In genomic region chr11:47518212-47518959, GRCh38 we compare ENCODE assay signal across 12 cellular contexts. TPM values are rescaled to one million over a fixed set of nuclear protein-coding genes. Genes with fewer than 3 reads are reported as not detected.
DNase-seq lines count a peak whose midpoint lies in the region; ATAC-seq and TF ChIP-seq lines count a peak whose summit lies in the region.
"Had no signal": no experiment of that assay in that cellular context is flagged by ENCODE, and none has a peak within 500 bp of the region (broad histone marks: within the 10 kb centered on the region; RNA-seq: fewer than 3 reads in every experiment).

No MANE protein-coding gene starts in this region.

- no peak overlapping the region for H3K4me3 ChIP-seq in foreskin fibroblast (ENCODE audit: low read depth in 1 of 2, low read length in 2 of 2)
- H3K4me3 ChIP-seq: smooth muscle cell had no signal

- no peaks in the 10 kb centered on the region for H3K9me3 Mint-ChIP-seq in stimulated activated naive CD8-positive, alpha-beta T cell treated with anti-CD3 and anti-CD28 coated beads, Interleukin-15, Interleukin-2, amounts not matched to agents 100 ng/mL and 50 ng/mL, for 24 hours
- H3K9me3 Mint-ChIP-seq in activated CD4-positive, alpha-beta memory T cell treated with anti-CD3 and anti-CD28 coated beads for 36 hours: no peaks in the 10 kb centered on the region
- no peaks in the 10 kb centered on the region for H3K9me3 Mint-ChIP-seq in immature natural killer cell

- no peak overlapping the region for H3K4me3 Mint-ChIP-seq in stimulated activated naive CD8-positive, alpha-beta T cell treated with anti-CD3 and anti-CD28 coated beads, Interleukin-15, Interleukin-2, amounts not matched to agents 100 ng/mL and 50 ng/mL, for 24 hours
- no peak overlapping the region for H3K4me3 Mint-ChIP-seq in activated CD4-positive, alpha-beta memory T cell treated with anti-CD3 and anti-CD28 coated beads for 36 hours
- H3K4me3 Mint-ChIP-seq in immature natural killer cell: peak overlapping the region; percentile 10 to 39 (median 18)

- peaks cover 88% of the 10 kb centered on the region for H3K4me1 Mint-ChIP-seq in stimulated activated naive CD8-positive, alpha-beta T cell treated with anti-CD3 and anti-CD28 coated beads, Interleukin-15, Interleukin-2, amounts not matched to agents 100 ng/mL and 50 ng/mL, for 24 hours (ENCODE audit: low read depth)
- H3K4me1 Mint-ChIP-seq in activated CD4-positive, alpha-beta memory T cell treated with anti-CD3 and anti-CD28 coated beads for 36 hours (ENCODE audit: low read depth): peaks cover 74% of the 10 kb centered on the region
- H3K4me1 Mint-ChIP-seq in immature natural killer cell: peaks cover 78 to 87% of the 10 kb centered on the region in 2 donors

- peaks cover 30% of the 10 kb centered on the region for H3K36me3 Mint-ChIP-seq in stimulated activated naive CD8-positive, alpha-beta T cell treated with anti-CD3 and anti-CD28 coated beads, Interleukin-15, Interleukin-2, amounts not matched to agents 100 ng/mL and 50 ng/mL, for 24 hours (ENCODE audit: low read depth)
- peaks cover 5% of the 10 kb centered on the region for H3K36me3 Mint-ChIP-seq in activated CD4-positive, alpha-beta memory T cell treated with anti-CD3 and anti-CD28 coated beads for 36 hours
- H3K36me3 Mint-ChIP-seq in immature natural killer cell: no peaks in the 10 kb centered on the region

- intact Hi-C loops in activated CD4-positive, alpha-beta memory T cell treated with anti-CD3 and anti-CD28 coated beads for 36 hours (cut with micrococcal nuclease): loop anchor here (10.0 kb wide), 1 partner anchor 486 kb away; no protein-coding TSS in a partner anchor

- H3K27me3 Mint-ChIP-seq in stimulated activated naive CD8-positive, alpha-beta T cell treated with anti-CD3 and anti-CD28 coated beads, Interleukin-15, Interleukin-2, amounts not matched to agents 100 ng/mL and 50 ng/mL, for 24 hours: no peaks in the 10 kb centered on the region
- H3K27me3 Mint-ChIP-seq in activated CD4-positive, alpha-beta memory T cell treated with anti-CD3 and anti-CD28 coated beads for 36 hours: no peaks in the 10 kb centered on the region
- peaks cover 0 to 4% (median 0%) of the 10 kb centered on the region in 3 donors for H3K27me3 Mint-ChIP-seq in immature natural killer cell (ENCODE audit: low read depth in 3 of 3)

- ATAC-seq in stimulated activated naive CD8-positive, alpha-beta T cell treated with anti-CD3 and anti-CD28 coated beads, Interleukin-15, Interleukin-2, amounts not matched to agents 100 U/mL and 50 U/mL, for 24 hours: no peak
- ATAC-seq in GM21367 (IDR thresholded peaks at IDR 0.05; ENCODE audit: unreplicated experiment): no peak
- ATAC-seq: left colon had no signal

- TF ChIP-seq CTCF in foreskin fibroblast (IDR thresholded peaks at IDR 0.05; ENCODE audit: low read depth, low read length): no peak

- POLR2A ChIA-PET in activated CD4-positive, alpha-beta memory T cell treated with anti-CD3 and anti-CD28 coated beads for 36 hours (lab: Charles Lee): interaction anchor here (0.6 to 1.0 kb wide), 2 partner anchors 19 to 62 kb away, joined by 3 to 4 read pairs; no protein-coding TSS in a partner anchor

- H3K27ac Mint-ChIP-seq in stimulated activated naive CD8-positive, alpha-beta T cell treated with anti-CD3 and anti-CD28 coated beads, Interleukin-15, Interleukin-2, amounts not matched to agents 100 ng/mL and 50 ng/mL, for 24 hours: peak overlapping the region; percentile 58
- H3K27ac Mint-ChIP-seq in activated CD4-positive, alpha-beta memory T cell treated with anti-CD3 and anti-CD28 coated beads for 36 hours: peak overlapping the region; percentile 0
- H3K27ac Mint-ChIP-seq in immature natural killer cell: peak overlapping the region; percentile 10 to 86 (median 70)

- CTCF ChIA-PET in activated CD4-positive, alpha-beta memory T cell treated with anti-CD3 and anti-CD28 coated beads for 36 hours (lab: Charles Lee): no interaction called here

- DNase-seq in stimulated activated naive CD8-positive, alpha-beta T cell treated with anti-CD3 and anti-CD28 coated beads, Interleukin-15, Interleukin-2, amounts not matched to agents 100 U/mL and 50 U/mL, for 24 hours: no peak
- no peak for DNase-seq in activated CD4-positive, alpha-beta memory T cell treated with anti-CD3 and anti-CD28 coated beads for 36 hours
- DNase-seq in immature natural killer cell (no peak), AML-193 (lab: John Stamatoyannopoulos, UW) (no peak), COR-L47 (lab: John Stamatoyannopoulos, UW) (no peak), foreskin fibroblast (no peak)
- DNase-seq: activated effector memory CD4-positive, alpha-beta T cell treated with anti-CD3 and anti-CD28 coated beads, Interleukin-2, amount 50 U/mL, for 16 hours; left colon; stimulated activated naive CD4-positive, alpha-beta T cell treated with Interleukin-2 at 50 U/mL for 16 hours had no signal

RNA-seq across cellular contexts. Expression of gene CELF1, which starts 34.5 kb away (rescaled TPM):
- 100 to 1,000 TPM; 103 to 115 TPM for total RNA-seq in activated CD4-positive, alpha-beta memory T cell treated with anti-CD3 and anti-CD28 coated beads for 36 hours
- 10 to 100 TPM; 21.0 to 58.1 (median 35.5) TPM for polyA plus RNA-seq in immature natural killer cell

RNA-seq across cellular contexts. Expression of gene PTPMT1, which starts 47.0 kb away (rescaled TPM):
- total RNA-seq in activated CD4-positive, alpha-beta memory T cell treated with anti-CD3 and anti-CD28 coated beads for 36 hours: 10 to 100 TPM; 45.7 to 47.9 TPM
- polyA plus RNA-seq in immature natural killer cell: 100 to 1,000 TPM in 1 of 3 donors, 10 to 100 TPM in 2; 62.2 to 117 (median 80.2) TPM

Comparison
In these comparisons a context has a peak if more than half of its experiments do, and no peak if none do; other contexts are left out.
1. H3K27ac Mint-ChIP-seq: peak in every context shown above with its lines; median percentile 70 in immature natural killer cell; 58 in stimulated activated naive CD8-positive, alpha-beta T cell treated with anti-CD3 and anti-CD28 coated beads, Interleukin-15, Interleukin-2, amounts not matched to agents 100 ng/mL and 50 ng/mL, for 24 hours; 0 in activated CD4-positive, alpha-beta memory T cell treated with anti-CD3 and anti-CD28 coated beads for 36 hours.
2. H3K4me3 Mint-ChIP-seq: peak in immature natural killer cell (5 of 5); none in stimulated activated naive CD8-positive, alpha-beta T cell treated with anti-CD3 and anti-CD28 coated beads, Interleukin-15, Interleukin-2, amounts not matched to agents 100 ng/mL and 50 ng/mL, for 24 hours (single experiment) and activated CD4-positive, alpha-beta memory T cell treated with anti-CD3 and anti-CD28 coated beads for 36 hours (single experiment).